Comparison of ENCODE assay signal across 1 cellular context in the genomic region with DNA sequence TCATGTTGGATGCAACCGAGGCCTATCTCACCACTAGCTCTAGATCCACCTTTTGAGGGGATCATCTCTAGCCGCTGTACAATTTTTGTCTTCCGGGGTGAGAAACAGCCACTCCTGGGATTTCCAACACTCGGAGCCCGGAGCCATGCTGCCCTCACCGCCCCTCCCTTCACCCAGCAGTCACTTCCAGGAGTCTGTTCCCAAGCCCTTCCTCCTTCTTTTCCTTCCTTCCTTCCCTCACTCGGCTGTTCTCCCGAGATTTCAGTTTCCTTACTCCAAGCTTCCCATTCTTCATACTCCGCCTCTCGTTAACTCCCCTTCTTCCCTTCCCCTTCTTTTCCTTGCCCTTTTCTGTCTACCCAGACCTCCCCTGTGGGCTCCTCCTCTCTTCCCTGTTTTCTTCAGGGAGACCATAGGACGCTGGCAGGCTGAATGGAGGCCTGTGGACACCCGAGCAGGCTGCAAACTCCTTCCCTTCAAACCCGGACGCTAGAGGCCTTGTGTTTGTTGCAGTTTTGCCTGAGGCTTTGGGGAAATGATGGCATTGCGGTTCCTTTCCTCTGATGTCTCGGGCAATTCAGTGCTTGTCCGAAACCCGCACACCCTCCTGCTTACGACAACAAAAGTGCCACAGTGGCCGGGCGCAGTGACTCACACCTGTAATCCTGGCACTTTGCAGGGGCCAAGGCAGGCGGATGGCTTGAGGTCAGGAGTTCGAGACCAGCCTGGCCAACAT.
A peak's percentile ranks its signal among the peaks of the same experiment; 100 is the strongest.
TF ChIP-seq lines count a peak whose summit lies in the region.

No MANE protein-coding gene starts in this region.

TF ChIP-seq in WTC11, 78 proteins besides CTCF, POLR2A, EP300 and RAD21:
- TF ChIP-seq, protein P1, sequence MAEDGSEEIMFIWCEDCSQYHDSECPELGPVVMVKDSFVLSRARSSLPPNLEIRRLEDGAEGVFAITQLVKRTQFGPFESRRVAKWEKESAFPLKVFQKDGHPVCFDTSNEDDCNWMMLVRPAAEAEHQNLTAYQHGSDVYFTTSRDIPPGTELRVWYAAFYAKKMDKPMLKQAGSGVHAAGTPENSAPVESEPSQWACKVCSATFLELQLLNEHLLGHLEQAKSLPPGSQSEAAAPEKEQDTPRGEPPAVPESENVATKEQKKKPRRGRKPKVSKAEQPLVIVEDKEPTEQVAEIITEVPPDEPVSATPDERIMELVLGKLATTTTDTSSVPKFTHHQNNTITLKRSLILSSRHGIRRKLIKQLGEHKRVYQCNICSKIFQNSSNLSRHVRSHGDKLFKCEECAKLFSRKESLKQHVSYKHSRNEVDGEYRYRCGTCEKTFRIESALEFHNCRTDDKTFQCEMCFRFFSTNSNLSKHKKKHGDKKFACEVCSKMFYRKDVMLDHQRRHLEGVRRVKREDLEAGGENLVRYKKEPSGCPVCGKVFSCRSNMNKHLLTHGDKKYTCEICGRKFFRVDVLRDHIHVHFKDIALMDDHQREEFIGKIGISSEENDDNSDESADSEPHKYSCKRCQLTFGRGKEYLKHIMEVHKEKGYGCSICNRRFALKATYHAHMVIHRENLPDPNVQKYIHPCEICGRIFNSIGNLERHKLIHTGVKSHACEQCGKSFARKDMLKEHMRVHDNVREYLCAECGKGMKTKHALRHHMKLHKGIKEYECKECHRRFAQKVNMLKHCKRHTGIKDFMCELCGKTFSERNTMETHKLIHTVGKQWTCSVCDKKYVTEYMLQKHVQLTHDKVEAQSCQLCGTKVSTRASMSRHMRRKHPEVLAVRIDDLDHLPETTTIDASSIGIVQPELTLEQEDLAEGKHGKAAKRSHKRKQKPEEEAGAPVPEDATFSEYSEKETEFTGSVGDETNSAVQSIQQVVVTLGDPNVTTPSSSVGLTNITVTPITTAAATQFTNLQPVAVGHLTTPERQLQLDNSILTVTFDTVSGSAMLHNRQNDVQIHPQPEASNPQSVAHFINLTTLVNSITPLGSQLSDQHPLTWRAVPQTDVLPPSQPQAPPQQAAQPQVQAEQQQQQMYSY (CRISPR knock-in tag; IDR thresholded peaks at IDR 0.05): peak; percentile 89
- TF ChIP-seq, protein P2, sequence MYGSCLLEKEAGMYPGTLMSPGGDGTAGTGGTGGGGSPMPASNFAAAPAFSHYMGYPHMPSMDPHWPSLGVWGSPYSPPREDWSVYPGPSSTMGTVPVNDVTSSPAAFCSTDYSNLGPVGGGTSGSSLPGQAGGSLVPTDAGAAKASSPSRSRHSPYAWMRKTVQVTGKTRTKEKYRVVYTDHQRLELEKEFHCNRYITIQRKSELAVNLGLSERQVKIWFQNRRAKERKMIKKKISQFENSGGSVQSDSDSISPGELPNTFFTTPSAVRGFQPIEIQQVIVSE (CRISPR knock-in tag; IDR thresholded peaks at IDR 0.05; ENCODE audit: borderline replicate concordance): no peak
